In genomic region chr15:67070150-67070549, GRCh38 we compare ENCODE assay signal across 1 cellular context.
TF ChIP-seq lines count a peak whose summit lies in the region.

No MANE protein-coding gene starts in this region.

TF ChIP-seq in HepG2, 621 proteins besides CTCF, POLR2A, EP300 and RAD21:
- TF ChIP-seq, protein P1, sequence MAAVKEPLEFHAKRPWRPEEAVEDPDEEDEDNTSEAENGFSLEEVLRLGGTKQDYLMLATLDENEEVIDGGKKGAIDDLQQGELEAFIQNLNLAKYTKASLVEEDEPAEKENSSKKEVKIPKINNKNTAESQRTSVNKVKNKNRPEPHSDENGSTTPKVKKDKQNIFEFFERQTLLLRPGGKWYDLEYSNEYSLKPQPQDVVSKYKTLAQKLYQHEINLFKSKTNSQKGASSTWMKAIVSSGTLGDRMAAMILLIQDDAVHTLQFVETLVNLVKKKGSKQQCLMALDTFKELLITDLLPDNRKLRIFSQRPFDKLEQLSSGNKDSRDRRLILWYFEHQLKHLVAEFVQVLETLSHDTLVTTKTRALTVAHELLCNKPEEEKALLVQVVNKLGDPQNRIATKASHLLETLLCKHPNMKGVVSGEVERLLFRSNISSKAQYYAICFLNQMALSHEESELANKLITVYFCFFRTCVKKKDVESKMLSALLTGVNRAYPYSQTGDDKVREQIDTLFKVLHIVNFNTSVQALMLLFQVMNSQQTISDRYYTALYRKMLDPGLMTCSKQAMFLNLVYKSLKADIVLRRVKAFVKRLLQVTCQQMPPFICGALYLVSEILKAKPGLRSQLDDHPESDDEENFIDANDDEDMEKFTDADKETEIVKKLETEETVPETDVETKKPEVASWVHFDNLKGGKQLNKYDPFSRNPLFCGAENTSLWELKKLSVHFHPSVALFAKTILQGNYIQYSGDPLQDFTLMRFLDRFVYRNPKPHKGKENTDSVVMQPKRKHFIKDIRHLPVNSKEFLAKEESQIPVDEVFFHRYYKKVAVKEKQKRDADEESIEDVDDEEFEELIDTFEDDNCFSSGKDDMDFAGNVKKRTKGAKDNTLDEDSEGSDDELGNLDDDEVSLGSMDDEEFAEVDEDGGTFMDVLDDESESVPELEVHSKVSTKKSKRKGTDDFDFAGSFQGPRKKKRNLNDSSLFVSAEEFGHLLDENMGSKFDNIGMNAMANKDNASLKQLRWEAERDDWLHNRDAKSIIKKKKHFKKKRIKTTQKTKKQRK (IDR thresholded peaks at IDR 0.05; ENCODE audit: low read length) = no peak
- TF ChIP-seq ZFY (CRISPR knock-in tag; IDR thresholded peaks at IDR 0.05) (no peak), ZNF761 (CRISPR knock-in tag; conservative IDR thresholded peaks at IDR 0.05) (no peak), ZEB1 (IDR thresholded peaks at IDR 0.05; ENCODE audit: insufficient replicate concordance, low read depth) (no peak), ZNF24 (IDR thresholded peaks at IDR 0.05) (no peak), PRPF4 (IDR thresholded peaks at IDR 0.05; ENCODE audit: low read depth, low read length, poor library complexity, severe bottlenecking) (no peak), TOE1 (CRISPR knock-in tag; IDR thresholded peaks at IDR 0.05) (no peak), HIVEP1 (CRISPR knock-in tag; IDR thresholded peaks at IDR 0.05) (no peak), MYC (CRISPR knock-in tag; IDR thresholded peaks at IDR 0.05; ENCODE audit: borderline replicate concordance) (no peak), ZFP1 (CRISPR knock-in tag; IDR thresholded peaks at IDR 0.05) (no peak), BATF2 (CRISPR knock-in tag; IDR thresholded peaks at IDR 0.05) (no peak), KMT2B (CRISPR knock-in tag; IDR thresholded peaks at IDR 0.05) (no peak), ZNF205 (CRISPR knock-in tag; IDR thresholded peaks at IDR 0.05) (peak; percentile 95)
- TF ChIP-seq, protein P2, sequence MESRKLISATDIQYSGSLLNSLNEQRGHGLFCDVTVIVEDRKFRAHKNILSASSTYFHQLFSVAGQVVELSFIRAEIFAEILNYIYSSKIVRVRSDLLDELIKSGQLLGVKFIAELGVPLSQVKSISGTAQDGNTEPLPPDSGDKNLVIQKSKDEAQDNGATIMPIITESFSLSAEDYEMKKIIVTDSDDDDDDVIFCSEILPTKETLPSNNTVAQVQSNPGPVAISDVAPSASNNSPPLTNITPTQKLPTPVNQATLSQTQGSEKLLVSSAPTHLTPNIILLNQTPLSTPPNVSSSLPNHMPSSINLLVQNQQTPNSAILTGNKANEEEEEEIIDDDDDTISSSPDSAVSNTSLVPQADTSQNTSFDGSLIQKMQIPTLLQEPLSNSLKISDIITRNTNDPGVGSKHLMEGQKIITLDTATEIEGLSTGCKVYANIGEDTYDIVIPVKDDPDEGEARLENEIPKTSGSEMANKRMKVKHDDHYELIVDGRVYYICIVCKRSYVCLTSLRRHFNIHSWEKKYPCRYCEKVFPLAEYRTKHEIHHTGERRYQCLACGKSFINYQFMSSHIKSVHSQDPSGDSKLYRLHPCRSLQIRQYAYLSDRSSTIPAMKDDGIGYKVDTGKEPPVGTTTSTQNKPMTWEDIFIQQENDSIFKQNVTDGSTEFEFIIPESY (CRISPR knock-in tag; IDR thresholded peaks at IDR 0.05) = peak; percentile 65
- TF ChIP-seq, protein P3, sequence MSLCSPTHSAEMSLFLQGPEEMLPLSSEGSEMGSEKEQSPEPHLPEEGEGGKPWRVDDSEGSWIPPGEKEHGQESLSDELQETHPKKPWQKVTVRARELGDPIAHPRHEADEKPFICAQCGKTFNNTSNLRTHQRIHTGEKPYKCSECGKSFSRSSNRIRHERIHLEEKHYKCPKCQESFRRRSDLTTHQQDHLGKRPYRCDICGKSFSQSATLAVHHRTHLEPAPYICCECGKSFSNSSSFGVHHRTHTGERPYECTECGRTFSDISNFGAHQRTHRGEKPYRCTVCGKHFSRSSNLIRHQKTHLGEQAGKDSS (CRISPR knock-in tag; IDR thresholded peaks at IDR 0.05; ENCODE audit: borderline replicate concordance, low read depth) = no peak
- TF ChIP-seq, protein P4, sequence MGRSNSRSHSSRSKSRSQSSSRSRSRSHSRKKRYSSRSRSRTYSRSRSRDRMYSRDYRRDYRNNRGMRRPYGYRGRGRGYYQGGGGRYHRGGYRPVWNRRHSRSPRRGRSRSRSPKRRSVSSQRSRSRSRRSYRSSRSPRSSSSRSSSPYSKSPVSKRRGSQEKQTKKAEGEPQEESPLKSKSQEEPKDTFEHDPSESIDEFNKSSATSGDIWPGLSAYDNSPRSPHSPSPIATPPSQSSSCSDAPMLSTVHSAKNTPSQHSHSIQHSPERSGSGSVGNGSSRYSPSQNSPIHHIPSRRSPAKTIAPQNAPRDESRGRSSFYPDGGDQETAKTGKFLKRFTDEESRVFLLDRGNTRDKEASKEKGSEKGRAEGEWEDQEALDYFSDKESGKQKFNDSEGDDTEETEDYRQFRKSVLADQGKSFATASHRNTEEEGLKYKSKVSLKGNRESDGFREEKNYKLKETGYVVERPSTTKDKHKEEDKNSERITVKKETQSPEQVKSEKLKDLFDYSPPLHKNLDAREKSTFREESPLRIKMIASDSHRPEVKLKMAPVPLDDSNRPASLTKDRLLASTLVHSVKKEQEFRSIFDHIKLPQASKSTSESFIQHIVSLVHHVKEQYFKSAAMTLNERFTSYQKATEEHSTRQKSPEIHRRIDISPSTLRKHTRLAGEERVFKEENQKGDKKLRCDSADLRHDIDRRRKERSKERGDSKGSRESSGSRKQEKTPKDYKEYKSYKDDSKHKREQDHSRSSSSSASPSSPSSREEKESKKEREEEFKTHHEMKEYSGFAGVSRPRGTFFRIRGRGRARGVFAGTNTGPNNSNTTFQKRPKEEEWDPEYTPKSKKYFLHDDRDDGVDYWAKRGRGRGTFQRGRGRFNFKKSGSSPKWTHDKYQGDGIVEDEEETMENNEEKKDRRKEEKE (IDR thresholded peaks at IDR 0.05) = no peak
- TF ChIP-seq, protein P5, sequence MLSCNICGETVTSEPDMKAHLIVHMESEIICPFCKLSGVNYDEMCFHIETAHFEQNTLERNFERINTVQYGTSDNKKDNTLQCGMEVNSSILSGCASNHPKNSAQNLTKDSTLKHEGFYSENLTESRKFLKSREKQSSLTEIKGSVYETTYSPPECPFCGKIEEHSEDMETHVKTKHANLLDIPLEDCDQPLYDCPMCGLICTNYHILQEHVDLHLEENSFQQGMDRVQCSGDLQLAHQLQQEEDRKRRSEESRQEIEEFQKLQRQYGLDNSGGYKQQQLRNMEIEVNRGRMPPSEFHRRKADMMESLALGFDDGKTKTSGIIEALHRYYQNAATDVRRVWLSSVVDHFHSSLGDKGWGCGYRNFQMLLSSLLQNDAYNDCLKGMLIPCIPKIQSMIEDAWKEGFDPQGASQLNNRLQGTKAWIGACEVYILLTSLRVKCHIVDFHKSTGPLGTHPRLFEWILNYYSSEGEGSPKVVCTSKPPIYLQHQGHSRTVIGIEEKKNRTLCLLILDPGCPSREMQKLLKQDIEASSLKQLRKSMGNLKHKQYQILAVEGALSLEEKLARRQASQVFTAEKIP (CRISPR knock-in tag; IDR thresholded peaks at IDR 0.05; ENCODE audit: borderline replicate concordance) = no peak
- TF ChIP-seq, protein P6, sequence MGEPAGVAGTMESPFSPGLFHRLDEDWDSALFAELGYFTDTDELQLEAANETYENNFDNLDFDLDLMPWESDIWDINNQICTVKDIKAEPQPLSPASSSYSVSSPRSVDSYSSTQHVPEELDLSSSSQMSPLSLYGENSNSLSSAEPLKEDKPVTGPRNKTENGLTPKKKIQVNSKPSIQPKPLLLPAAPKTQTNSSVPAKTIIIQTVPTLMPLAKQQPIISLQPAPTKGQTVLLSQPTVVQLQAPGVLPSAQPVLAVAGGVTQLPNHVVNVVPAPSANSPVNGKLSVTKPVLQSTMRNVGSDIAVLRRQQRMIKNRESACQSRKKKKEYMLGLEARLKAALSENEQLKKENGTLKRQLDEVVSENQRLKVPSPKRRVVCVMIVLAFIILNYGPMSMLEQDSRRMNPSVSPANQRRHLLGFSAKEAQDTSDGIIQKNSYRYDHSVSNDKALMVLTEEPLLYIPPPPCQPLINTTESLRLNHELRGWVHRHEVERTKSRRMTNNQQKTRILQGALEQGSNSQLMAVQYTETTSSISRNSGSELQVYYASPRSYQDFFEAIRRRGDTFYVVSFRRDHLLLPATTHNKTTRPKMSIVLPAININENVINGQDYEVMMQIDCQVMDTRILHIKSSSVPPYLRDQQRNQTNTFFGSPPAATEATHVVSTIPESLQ (CRISPR knock-in tag; conservative IDR thresholded peaks at IDR 0.05) = no peak
